Comparison of ENCODE assay signal across 8 cellular contexts in the genomic region with DNA sequence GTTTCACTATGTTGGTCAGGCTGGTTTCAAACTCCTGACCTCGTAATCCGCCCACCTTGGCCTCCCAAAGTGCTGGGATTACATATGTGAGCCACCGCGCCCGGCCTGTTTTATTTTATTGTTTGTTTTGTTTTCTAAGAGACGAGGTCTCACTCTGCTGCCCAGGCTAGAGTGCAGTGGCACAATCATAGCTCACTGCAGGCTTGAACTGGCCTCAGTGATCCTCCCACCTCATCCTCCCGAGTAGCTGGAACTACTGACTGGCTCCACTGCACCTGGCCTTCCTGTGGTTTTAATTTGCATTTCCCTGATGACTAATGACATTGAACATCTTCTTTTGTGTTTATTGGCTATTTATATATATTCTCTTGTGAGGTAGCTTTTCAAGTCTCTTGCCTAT.
DNase-seq lines count a peak whose midpoint lies in the region; ATAC-seq and TF ChIP-seq lines count a peak whose summit lies in the region.
"Not testable (repeated sequence)": the region's sequence is repeated elsewhere in the genome, so short reads cannot be mapped to it uniquely, and the experiment has no call there.

No MANE protein-coding gene starts in this region.

- H3K27ac Mint-ChIP-seq in stimulated activated naive CD8-positive, alpha-beta T cell treated with anti-CD3 and anti-CD28 coated beads, Interleukin-15, Interleukin-2, amounts not matched to agents 100 ng/mL and 50 ng/mL, for 24 hours = peak overlapping the region; percentile 63

- DNase-seq in GM13977 (ENCODE audit: low spot score) (peak; percentile 72), NB4 (ENCODE audit: low read depth) (peak; percentile 47), epithelial cell of esophagus (ENCODE audit: low read depth) (peak; percentile 75)
- peak; percentile 70 for DNase-seq in activated CD4-positive, alpha-beta T cell treated with anti-CD3 and anti-CD28 coated beads for 48 hours

- in situ Hi-C loops in GM13977 (cut with MboI; ENCODE audit: low pct_unique_long_range_greater_than_20kb, low sequenced_read_pairs, unreplicated experiment) = not testable (repeated sequence)

- not testable (repeated sequence) for TF ChIP-seq POLR2A in NB4 (IDR thresholded peaks at IDR 0.05; ENCODE audit: extremely low read depth, insufficient read length)

- not testable (repeated sequence) for H3K4me3 ChIP-seq in NB4 (ENCODE audit: low read depth, low read length); epithelial cell of esophagus (ENCODE audit: low read length)

- not testable (repeated sequence) for H3K27me3 Mint-ChIP-seq in stimulated activated naive CD8-positive, alpha-beta T cell treated with anti-CD3 and anti-CD28 coated beads, Interleukin-15, Interleukin-2, amounts not matched to agents 100 ng/mL and 50 ng/mL, for 24 hours

- peaks cover 10% of the 10 kb centered on the region for H3K4me1 Mint-ChIP-seq in stimulated activated naive CD8-positive, alpha-beta T cell treated with anti-CD3 and anti-CD28 coated beads, Interleukin-15, Interleukin-2, amounts not matched to agents 100 ng/mL and 50 ng/mL, for 24 hours (ENCODE audit: low read depth)

- ATAC-seq in GM19372 (IDR thresholded peaks at IDR 0.05; ENCODE audit: low read depth, unreplicated experiment) (peak; percentile 91), HG02588 (IDR thresholded peaks at IDR 0.05; ENCODE audit: unreplicated experiment) (peak; percentile 76), HG03139 (IDR thresholded peaks at IDR 0.05; ENCODE audit: unreplicated experiment) (peak; percentile 77)

- not testable (repeated sequence) for H3K36me3 Mint-ChIP-seq in stimulated activated naive CD8-positive, alpha-beta T cell treated with anti-CD3 and anti-CD28 coated beads, Interleukin-15, Interleukin-2, amounts not matched to agents 100 ng/mL and 50 ng/mL, for 24 hours (ENCODE audit: low read depth)

- not testable (repeated sequence) for H3K4me3 Mint-ChIP-seq in stimulated activated naive CD8-positive, alpha-beta T cell treated with anti-CD3 and anti-CD28 coated beads, Interleukin-15, Interleukin-2, amounts not matched to agents 100 ng/mL and 50 ng/mL, for 24 hours

- TF ChIP-seq CTCF in GM13977 (IDR thresholded peaks at IDR 0.05; ENCODE audit: extremely low read depth, insufficient read depth, missing control alignments); NB4 (IDR thresholded peaks at IDR 0.05; ENCODE audit: low read depth, low read length); epithelial cell of esophagus (IDR thresholded peaks at IDR 0.05; ENCODE audit: insufficient read depth, low read depth, low read length, missing control alignments): not testable (repeated sequence)

- H3K9me3 Mint-ChIP-seq in stimulated activated naive CD8-positive, alpha-beta T cell treated with anti-CD3 and anti-CD28 coated beads, Interleukin-15, Interleukin-2, amounts not matched to agents 100 ng/mL and 50 ng/mL, for 24 hours = not testable (repeated sequence)
